ENCODE assay signal across 1 cellular context in genomic region chr6:125749112-125749863, GRCh38.
TF ChIP-seq lines count a peak whose summit lies in the region.

HEY2 (plus strand) TSS chr6:125749632; CDS start chr6:125749777, 145 bp downstream.

TF ChIP-seq in K562, 482 proteins besides CTCF, POLR2A, EP300 and RAD21 (continued from another document):
- TF ChIP-seq, protein P1, sequence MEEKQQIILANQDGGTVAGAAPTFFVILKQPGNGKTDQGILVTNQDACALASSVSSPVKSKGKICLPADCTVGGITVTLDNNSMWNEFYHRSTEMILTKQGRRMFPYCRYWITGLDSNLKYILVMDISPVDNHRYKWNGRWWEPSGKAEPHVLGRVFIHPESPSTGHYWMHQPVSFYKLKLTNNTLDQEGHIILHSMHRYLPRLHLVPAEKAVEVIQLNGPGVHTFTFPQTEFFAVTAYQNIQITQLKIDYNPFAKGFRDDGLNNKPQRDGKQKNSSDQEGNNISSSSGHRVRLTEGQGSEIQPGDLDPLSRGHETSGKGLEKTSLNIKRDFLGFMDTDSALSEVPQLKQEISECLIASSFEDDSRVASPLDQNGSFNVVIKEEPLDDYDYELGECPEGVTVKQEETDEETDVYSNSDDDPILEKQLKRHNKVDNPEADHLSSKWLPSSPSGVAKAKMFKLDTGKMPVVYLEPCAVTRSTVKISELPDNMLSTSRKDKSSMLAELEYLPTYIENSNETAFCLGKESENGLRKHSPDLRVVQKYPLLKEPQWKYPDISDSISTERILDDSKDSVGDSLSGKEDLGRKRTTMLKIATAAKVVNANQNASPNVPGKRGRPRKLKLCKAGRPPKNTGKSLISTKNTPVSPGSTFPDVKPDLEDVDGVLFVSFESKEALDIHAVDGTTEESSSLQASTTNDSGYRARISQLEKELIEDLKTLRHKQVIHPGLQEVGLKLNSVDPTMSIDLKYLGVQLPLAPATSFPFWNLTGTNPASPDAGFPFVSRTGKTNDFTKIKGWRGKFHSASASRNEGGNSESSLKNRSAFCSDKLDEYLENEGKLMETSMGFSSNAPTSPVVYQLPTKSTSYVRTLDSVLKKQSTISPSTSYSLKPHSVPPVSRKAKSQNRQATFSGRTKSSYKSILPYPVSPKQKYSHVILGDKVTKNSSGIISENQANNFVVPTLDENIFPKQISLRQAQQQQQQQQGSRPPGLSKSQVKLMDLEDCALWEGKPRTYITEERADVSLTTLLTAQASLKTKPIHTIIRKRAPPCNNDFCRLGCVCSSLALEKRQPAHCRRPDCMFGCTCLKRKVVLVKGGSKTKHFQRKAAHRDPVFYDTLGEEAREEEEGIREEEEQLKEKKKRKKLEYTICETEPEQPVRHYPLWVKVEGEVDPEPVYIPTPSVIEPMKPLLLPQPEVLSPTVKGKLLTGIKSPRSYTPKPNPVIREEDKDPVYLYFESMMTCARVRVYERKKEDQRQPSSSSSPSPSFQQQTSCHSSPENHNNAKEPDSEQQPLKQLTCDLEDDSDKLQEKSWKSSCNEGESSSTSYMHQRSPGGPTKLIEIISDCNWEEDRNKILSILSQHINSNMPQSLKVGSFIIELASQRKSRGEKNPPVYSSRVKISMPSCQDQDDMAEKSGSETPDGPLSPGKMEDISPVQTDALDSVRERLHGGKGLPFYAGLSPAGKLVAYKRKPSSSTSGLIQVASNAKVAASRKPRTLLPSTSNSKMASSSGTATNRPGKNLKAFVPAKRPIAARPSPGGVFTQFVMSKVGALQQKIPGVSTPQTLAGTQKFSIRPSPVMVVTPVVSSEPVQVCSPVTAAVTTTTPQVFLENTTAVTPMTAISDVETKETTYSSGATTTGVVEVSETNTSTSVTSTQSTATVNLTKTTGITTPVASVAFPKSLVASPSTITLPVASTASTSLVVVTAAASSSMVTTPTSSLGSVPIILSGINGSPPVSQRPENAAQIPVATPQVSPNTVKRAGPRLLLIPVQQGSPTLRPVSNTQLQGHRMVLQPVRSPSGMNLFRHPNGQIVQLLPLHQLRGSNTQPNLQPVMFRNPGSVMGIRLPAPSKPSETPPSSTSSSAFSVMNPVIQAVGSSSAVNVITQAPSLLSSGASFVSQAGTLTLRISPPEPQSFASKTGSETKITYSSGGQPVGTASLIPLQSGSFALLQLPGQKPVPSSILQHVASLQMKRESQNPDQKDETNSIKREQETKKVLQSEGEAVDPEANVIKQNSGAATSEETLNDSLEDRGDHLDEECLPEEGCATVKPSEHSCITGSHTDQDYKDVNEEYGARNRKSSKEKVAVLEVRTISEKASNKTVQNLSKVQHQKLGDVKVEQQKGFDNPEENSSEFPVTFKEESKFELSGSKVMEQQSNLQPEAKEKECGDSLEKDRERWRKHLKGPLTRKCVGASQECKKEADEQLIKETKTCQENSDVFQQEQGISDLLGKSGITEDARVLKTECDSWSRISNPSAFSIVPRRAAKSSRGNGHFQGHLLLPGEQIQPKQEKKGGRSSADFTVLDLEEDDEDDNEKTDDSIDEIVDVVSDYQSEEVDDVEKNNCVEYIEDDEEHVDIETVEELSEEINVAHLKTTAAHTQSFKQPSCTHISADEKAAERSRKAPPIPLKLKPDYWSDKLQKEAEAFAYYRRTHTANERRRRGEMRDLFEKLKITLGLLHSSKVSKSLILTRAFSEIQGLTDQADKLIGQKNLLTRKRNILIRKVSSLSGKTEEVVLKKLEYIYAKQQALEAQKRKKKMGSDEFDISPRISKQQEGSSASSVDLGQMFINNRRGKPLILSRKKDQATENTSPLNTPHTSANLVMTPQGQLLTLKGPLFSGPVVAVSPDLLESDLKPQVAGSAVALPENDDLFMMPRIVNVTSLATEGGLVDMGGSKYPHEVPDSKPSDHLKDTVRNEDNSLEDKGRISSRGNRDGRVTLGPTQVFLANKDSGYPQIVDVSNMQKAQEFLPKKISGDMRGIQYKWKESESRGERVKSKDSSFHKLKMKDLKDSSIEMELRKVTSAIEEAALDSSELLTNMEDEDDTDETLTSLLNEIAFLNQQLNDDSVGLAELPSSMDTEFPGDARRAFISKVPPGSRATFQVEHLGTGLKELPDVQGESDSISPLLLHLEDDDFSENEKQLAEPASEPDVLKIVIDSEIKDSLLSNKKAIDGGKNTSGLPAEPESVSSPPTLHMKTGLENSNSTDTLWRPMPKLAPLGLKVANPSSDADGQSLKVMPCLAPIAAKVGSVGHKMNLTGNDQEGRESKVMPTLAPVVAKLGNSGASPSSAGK (IDR thresholded peaks at IDR 0.05): peak; percentile 85
- TF ChIP-seq ZBTB8A (IDR thresholded peaks at IDR 0.05; ENCODE audit: partially characterized antibody) (no peak), ETS1 (conservative IDR thresholded peaks at IDR 0.05; ENCODE audit: control insufficient read depth, low read depth, low read length) (no peak), RBM34 (IDR thresholded peaks at IDR 0.05; ENCODE audit: borderline replicate concordance, insufficient read depth, low read length) (no peak), LARP7 (IDR thresholded peaks at IDR 0.05) (no peak), PTRF (tag; IDR thresholded peaks at IDR 0.05) (no peak), PHF21A (IDR thresholded peaks at IDR 0.05; ENCODE audit: borderline replicate concordance, low read depth) (peak; percentile 83), RNF219 (CRISPR knock-in tag; IDR thresholded peaks at IDR 0.05) (no peak), ZNF764 (CRISPR knock-in tag; IDR thresholded peaks at IDR 0.05; ENCODE audit: low read depth) (no peak), AFF4 (CRISPR knock-in tag; IDR thresholded peaks at IDR 0.05) (no peak), GTF2B (IDR thresholded peaks at IDR 0.05; ENCODE audit: extremely low read depth, insufficient read length) (no peak), CBX3 (IDR thresholded peaks at IDR 0.05; ENCODE audit: borderline replicate concordance in 1 of 2, low read length in 2 of 2) (no peak), U2AF1 (optimal IDR thresholded peaks at IDR 0.05; ENCODE audit: low read depth, low read length) (peak; percentile 75), GATA2 (CRISPR knock-in tag; IDR thresholded peaks at IDR 0.05) (no peak), KLF13 (tag; IDR thresholded peaks at IDR 0.05; ENCODE audit: borderline replicate concordance, low read depth) (peak; percentile 91), ZNF696 (CRISPR knock-in tag; conservative IDR thresholded peaks at IDR 0.05) (no peak), HNRNPUL1 (IDR thresholded peaks at IDR 0.05; ENCODE audit: low read length) (no peak)
- TF ChIP-seq, protein P2, sequence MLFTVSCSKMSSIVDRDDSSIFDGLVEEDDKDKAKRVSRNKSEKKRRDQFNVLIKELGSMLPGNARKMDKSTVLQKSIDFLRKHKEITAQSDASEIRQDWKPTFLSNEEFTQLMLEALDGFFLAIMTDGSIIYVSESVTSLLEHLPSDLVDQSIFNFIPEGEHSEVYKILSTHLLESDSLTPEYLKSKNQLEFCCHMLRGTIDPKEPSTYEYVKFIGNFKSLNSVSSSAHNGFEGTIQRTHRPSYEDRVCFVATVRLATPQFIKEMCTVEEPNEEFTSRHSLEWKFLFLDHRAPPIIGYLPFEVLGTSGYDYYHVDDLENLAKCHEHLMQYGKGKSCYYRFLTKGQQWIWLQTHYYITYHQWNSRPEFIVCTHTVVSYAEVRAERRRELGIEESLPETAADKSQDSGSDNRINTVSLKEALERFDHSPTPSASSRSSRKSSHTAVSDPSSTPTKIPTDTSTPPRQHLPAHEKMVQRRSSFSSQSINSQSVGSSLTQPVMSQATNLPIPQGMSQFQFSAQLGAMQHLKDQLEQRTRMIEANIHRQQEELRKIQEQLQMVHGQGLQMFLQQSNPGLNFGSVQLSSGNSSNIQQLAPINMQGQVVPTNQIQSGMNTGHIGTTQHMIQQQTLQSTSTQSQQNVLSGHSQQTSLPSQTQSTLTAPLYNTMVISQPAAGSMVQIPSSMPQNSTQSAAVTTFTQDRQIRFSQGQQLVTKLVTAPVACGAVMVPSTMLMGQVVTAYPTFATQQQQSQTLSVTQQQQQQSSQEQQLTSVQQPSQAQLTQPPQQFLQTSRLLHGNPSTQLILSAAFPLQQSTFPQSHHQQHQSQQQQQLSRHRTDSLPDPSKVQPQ (CRISPR knock-in tag; IDR thresholded peaks at IDR 0.05; ENCODE audit: borderline replicate concordance): no peak
